In the genomic region with DNA sequence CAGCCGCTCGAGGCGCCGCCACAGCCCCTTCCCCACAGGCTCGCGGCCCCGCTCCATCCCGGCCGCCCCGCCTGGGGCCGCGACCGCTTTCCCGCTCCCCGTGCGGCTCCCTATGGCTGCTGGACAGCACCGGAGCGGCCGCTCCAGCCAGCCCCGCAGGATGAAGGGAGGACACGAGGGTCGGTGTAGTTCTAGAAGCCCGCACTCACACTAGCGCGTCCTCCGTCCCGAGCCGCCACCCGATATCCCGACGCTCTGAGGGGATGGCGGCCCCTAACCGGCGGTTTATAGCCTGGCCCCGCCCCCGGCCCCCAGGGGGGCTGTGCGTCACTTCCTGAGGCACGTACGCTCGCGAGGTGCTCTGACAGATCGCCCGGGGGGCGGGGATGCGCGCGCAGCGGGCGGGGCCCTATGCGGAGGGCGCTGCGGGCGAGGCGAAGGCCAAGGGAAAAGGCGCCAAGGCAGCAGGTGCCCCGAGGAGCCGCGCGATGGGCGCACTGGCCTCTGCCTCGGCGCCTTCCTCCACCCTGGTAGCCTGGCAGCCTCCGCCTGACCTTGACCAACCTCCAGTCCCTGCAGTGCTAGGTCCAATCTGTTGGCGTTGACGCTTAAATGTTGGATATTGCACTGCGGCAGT, we compare ENCODE assay signal across 8 cellular contexts. TPM values are rescaled to one million over a fixed set of nuclear protein-coding genes. Genes with fewer than 3 reads are reported as not detected.
DNase-seq lines count a peak whose midpoint lies in the region; ATAC-seq and TF ChIP-seq lines count a peak whose summit lies in the region.

TFRC (minus strand) TSS at position 257 of the 637 bp plus-strand sequence. CDS start 4,991 bp downstream, outside the sequence.

- peak within 1 kb of the TSS; percentile 87 for H3K4me3 ChIP-seq in H7 (ENCODE audit: insufficient read depth, low read depth, low read length)

- no peaks in the 10 kb centered on the region for H3K27me3 ChIP-seq in H7 (ENCODE audit: control insufficient read depth, insufficient read depth, low read length)

- peaks cover 22 to 37% of the 10 kb centered on the region in 2 donors for H3K4me1 Mint-ChIP-seq in natural killer cell treated with Interleukin-12 subunit alpha and Interleukin-12 subunit beta and Interleukin-15 and Interleukin-18, amount 100 ng/mL, for 72 hours (ENCODE audit: low read depth in 2 of 2)

- DNase-seq in ELF-1 (ENCODE audit: low read depth, low spot score) (peak; percentile 97), H7 (peak; percentile 99), M059J (ENCODE audit: low read depth) (peak; percentile 95), fibroblast of peridontal ligament (ENCODE audit: extremely low read depth) (peak; percentile 82)
- DNase-seq in activated T-helper 9 cell treated with anti-CD3 and anti-CD28 coated beads, Interleukin-2, amount 50 U/mL, for 16 hours (ENCODE audit: low read depth), result peak; percentile 96
- DNase-seq in natural killer cell treated with Interleukin-12 subunit alpha and Interleukin-12 subunit beta and Interleukin-15 and Interleukin-18, amount 100 ng/mL, for 72 hours (ENCODE audit: low spot score), result peak; percentile 96
- peak; percentile 92 for DNase-seq in stimulated activated naive CD4-positive, alpha-beta T cell treated with Interleukin-2 at 50 U/mL for 16 hours (lab: John Stamatoyannopoulos, UW)

- H3K36me3 ChIP-seq in H7 (replicated peaks; ENCODE audit: control insufficient read depth, insufficient read depth, low read length), result no peaks in the 10 kb centered on the region; the same call in 1 of the 2 replicates

- TF ChIP-seq POLR2A in Raji (IDR thresholded peaks at IDR 0.05; ENCODE audit: insufficient read depth, low read depth, low read length), result peak; percentile 99

- H3K27ac Mint-ChIP-seq in natural killer cell treated with Interleukin-12 subunit alpha and Interleukin-12 subunit beta and Interleukin-15 and Interleukin-18, amount 100 ng/mL, for 72 hours, result peak within 1 kb of the TSS; percentile 86 to 93

- no peaks in the 10 kb centered on the region for H3K9me3 Mint-ChIP-seq in natural killer cell treated with Interleukin-12 subunit alpha and Interleukin-12 subunit beta and Interleukin-15 and Interleukin-18, amount 100 ng/mL, for 72 hours

- no peaks in the 10 kb centered on the region for H3K27me3 Mint-ChIP-seq in natural killer cell treated with Interleukin-12 subunit alpha and Interleukin-12 subunit beta and Interleukin-15 and Interleukin-18, amount 100 ng/mL, for 72 hours

- peak; percentile 97 for ATAC-seq in natural killer cell treated with Interleukin-12 subunit alpha and Interleukin-12 subunit beta and Interleukin-15 and Interleukin-18, amount 100 ng/mL, for 72 hours

- H3K36me3 Mint-ChIP-seq in natural killer cell treated with Interleukin-12 subunit alpha and Interleukin-12 subunit beta and Interleukin-15 and Interleukin-18, amount 100 ng/mL, for 72 hours, result peaks cover 15% of the 10 kb centered on the region

- peak within 1 kb of the TSS; percentile 92 for H3K4me3 Mint-ChIP-seq in natural killer cell treated with Interleukin-12 subunit alpha and Interleukin-12 subunit beta and Interleukin-15 and Interleukin-18, amount 100 ng/mL, for 72 hours

RNA-seq across cellular contexts. Expression of gene TFRC, which starts in this region (rescaled TPM):
- total RNA-seq in H7 (2014; rRNA removed; shearing (Covaris generic)), result 70.5 and 80.6 TPM in 2 replicates
- total RNA-seq in M059J (2014; rRNA removed; shearing (Covaris generic)), result 57.6 and 89.3 TPM in 2 replicates
- 100 to 1,000 TPM; 395 to 476 TPM for total RNA-seq in natural killer cell treated with Interleukin-12 subunit alpha and Interleukin-12 subunit beta and Interleukin-15 and Interleukin-18, amount 100 ng/mL, for 72 hours

Comparison
In these comparisons a context has a peak if more than half of its experiments do, and no peak if none do; other contexts are left out.
1. Peak in every context shown above with its lines: DNase-seq, ATAC-seq and H3K4me3 ChIP-seq.